Comparison of ENCODE assay signal across 1 cellular context in genomic region chr12:56317675-56318074, GRCh38.
TF ChIP-seq lines count a peak whose summit lies in the region.

No MANE protein-coding gene starts in this region.

TF ChIP-seq in Ishikawa, 13 proteins besides CTCF, POLR2A, EP300 and RAD21:
- TF ChIP-seq CREB1 (IDR thresholded peaks at IDR 0.05; ENCODE audit: low read depth) = no peak
- TF ChIP-seq REST (IDR thresholded peaks at IDR 0.05; ENCODE audit: low read depth) = no peak
- TF ChIP-seq, protein P1, sequence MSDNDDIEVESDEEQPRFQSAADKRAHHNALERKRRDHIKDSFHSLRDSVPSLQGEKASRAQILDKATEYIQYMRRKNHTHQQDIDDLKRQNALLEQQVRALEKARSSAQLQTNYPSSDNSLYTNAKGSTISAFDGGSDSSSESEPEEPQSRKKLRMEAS (IDR thresholded peaks at IDR 0.05) = no peak
- TF ChIP-seq NFIC (IDR thresholded peaks at IDR 0.05) = no peak
- TF ChIP-seq TAF1 (IDR thresholded peaks at IDR 0.05; ENCODE audit: low read depth) = no peak
- TF ChIP-seq TCF12 (IDR thresholded peaks at IDR 0.05; ENCODE audit: low read depth) = no peak
